ENCODE assay signal across 9 cellular contexts in the genomic region with DNA sequence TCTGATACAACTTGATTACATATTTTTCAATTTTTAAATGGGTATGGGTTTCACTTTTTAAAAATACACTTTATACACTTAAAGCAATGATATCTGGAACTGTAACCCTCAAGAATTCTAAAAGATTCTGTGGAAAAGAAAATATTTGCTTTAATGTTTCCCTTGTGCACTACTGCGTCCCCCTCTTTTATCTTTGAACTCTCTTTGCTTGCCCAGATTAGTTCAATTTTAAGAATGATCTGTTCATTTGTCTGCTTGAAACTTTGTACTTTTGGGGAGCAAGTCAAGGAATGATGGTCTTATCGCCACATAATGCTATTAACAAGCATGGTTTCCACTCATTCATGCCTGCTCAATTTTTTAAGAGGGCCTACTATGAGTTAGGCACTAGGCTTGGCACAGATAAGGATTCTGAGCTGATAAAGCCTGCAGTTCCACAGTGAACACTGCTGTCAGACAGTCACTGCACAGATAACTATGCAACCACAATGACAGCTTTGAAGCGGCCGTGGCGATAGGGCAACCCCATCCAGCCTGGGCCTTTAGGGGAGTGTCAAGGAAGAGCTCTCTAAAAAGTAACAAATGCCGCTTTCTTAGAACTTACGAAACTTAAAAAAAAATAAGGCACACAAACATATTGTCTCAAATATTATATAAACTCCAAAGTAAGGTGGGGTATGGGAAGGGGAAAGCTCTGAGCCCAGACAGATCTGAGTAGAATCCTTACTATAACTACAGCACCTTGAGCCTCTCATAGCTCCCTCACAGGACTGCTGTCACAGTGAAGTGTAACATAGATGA. TPM values are rescaled to one million over a fixed set of nuclear protein-coding genes. Genes with fewer than 3 reads are reported as not detected.
DNase-seq lines count a peak whose midpoint lies in the region; ATAC-seq, FAIRE-seq and TF ChIP-seq lines count a peak whose summit lies in the region.
"Had no signal": no experiment of that assay in that cellular context is flagged by ENCODE, and none has a peak within 500 bp of the region (broad histone marks: within the 10 kb centered on the region; RNA-seq: fewer than 3 reads in every experiment).

No MANE protein-coding gene starts in this region.

- H3K4me3 ChIP-seq in HUES64 (ENCODE audit: low read length): no peak overlapping the region
- no peak overlapping the region for H3K4me3 ChIP-seq in kidney (ENCODE audit: low read length in 2 of 2)

- DNase-seq in activated CD4-positive, alpha-beta T cell treated with anti-CD3 and anti-CD28 coated beads for 1 hour: peak; percentile 52
- peak; percentile 24 for DNase-seq in effector CD8-positive, alpha-beta T cell (lab: John Stamatoyannopoulos, UW)
- DNase-seq in stimulated activated CD4-positive, alpha-beta T cell treated with anti-CD3 and anti-CD28 coated beads, Interleukin-2, amount 100 ng/mL, for 24 hours: peak; percentile 58 to 65
- DNase-seq in kidney (no peak), NCI-H1048 (lab: John Stamatoyannopoulos, UW) (no peak), DMS79 (lab: John Stamatoyannopoulos, UW) (no peak)
- DNase-seq: retina had no signal

- H3K4me1 ChIP-seq in HUES64 (ENCODE audit: insufficient read depth, low read length) (peaks cover 64% of the 10 kb centered on the region), kidney (ENCODE audit: control insufficient read depth in 1 of 2, insufficient read depth in 1 of 2, low read depth in 1 of 2, low read length in 2 of 2) (peaks cover 0 to 17% of the 10 kb centered on the region in 2 donors)

- TF ChIP-seq CTCF in kidney (IDR thresholded peaks at IDR 0.05; ENCODE audit: borderline replicate concordance, extremely low read depth, insufficient read depth): no peak

- H3K9ac ChIP-seq in HUES64 (ENCODE audit: low read depth, low read length) (peak overlapping the region; percentile 31; the same call in 1 of the 2 replicates), kidney (ENCODE audit: low read length in 2 of 2) (no peak overlapping the region)

- H3K27me3 ChIP-seq in HUES64 (ENCODE audit: insufficient read depth, low read length): no peaks in the 10 kb centered on the region

- no peak for FAIRE-seq in kidney (lab: Jason Lieb, UNC)

- 85% methylated on average over 6 of the region's 7 CpGs for WGBS in HUES64

- H3K27ac ChIP-seq in HUES64 (ENCODE audit: low read depth, low read length) (no peak overlapping the region), kidney (ENCODE audit: low read depth in 2 of 2, low read length in 2 of 2) (no peak overlapping the region)

- H3K36me3 ChIP-seq in HUES64 (ENCODE audit: insufficient read depth, low read length): no peaks in the 10 kb centered on the region
- H3K36me3 ChIP-seq in kidney (ENCODE audit: control insufficient read depth in 1 of 2, insufficient read depth in 2 of 2, low read length in 2 of 2): no peaks in the 10 kb centered on the region

- ATAC-seq in GM18873 (IDR thresholded peaks at IDR 0.05; ENCODE audit: low FRiP score, unreplicated experiment): no peak

- intact Hi-C loops in kidney (cut with DNase I): no loop called here

- no peaks in the 10 kb centered on the region for H3K9me3 ChIP-seq in HUES64 (ENCODE audit: insufficient read depth, low read depth, low read length)
- H3K9me3 ChIP-seq in kidney (ENCODE audit: control insufficient read depth in 1 of 2, low read length in 2 of 2): no peaks in the 10 kb centered on the region

RNA-seq across cellular contexts. Expression of gene FYN, which starts 29.7 kb away (rescaled TPM):
- polyA plus RNA-seq in HUES64 (2013, experiment 1 of 2): 68.1 TPM
- polyA plus RNA-seq in HUES64 (2013, experiment 2 of 2): 68.6 TPM
- total RNA-seq in kidney: 52.4 TPM
- polyA plus RNA-seq in kidney (ENCODE audit: insufficient read depth, low read depth, low replicate concordance): 34.5 TPM

Comparison
In these comparisons a context has a peak if more than half of its experiments do, and no peak if none do; other contexts are left out.
1. DNase-seq: peak in activated CD4-positive, alpha-beta T cell treated with anti-CD3 and anti-CD28 coated beads for 1 hour (single experiment), effector CD8-positive, alpha-beta T cell (single experiment) and stimulated activated CD4-positive, alpha-beta T cell treated with anti-CD3 and anti-CD28 coated beads, Interleukin-2, amount 100 ng/mL, for 24 hours (2 of 2); none in kidney (single experiment), NCI-H1048 (single experiment) and DMS79 (single experiment).